In the genomic region with DNA sequence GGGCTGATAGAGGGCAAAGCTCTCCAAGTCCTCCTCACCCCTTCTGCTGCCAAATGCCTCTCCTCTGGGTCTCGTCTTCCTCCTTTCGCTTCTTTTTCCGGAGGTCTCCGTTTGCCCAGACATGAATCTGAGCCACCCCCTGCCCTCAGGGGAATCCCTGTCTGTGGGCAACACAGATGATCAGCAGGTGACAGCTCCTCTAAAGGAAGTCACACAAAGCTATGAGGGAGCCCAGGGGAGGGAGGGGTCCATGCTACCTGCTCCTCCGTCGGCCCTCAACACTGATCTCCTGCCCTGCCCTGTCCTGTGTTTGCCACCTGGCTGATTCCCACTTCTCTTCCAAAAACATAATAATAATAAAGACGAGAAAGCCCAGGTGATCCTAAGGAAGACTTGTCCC, we compare ENCODE assay signal across 26 cellular contexts. TPM values are rescaled to one million over a fixed set of nuclear protein-coding genes. Genes with fewer than 3 reads are reported as not detected.
DNase-seq lines count a peak whose midpoint lies in the region; ATAC-seq and TF ChIP-seq lines count a peak whose summit lies in the region.
"Had no signal": no experiment of that assay in that cellular context is flagged by ENCODE, and none has a peak within 500 bp of the region (broad histone marks: within the 10 kb centered on the region; RNA-seq: fewer than 3 reads in every experiment).

No MANE protein-coding gene starts in this region.

- H3K36me3 ChIP-seq in OCI-LY3 (replicated peaks; ENCODE audit: low read depth, low read length) (no peaks in the 10 kb centered on the region), subcutaneous abdominal adipose tissue (ENCODE audit: control insufficient read depth in 5 of 5, insufficient read depth in 5 of 5, low read length in 5 of 5) (no peaks in the 10 kb centered on the region)
- H3K36me3 ChIP-seq: breast epithelium, SJCRH30, thyroid gland had no signal

- H3K4me1 ChIP-seq in OCI-LY3 (ENCODE audit: low read length), result peaks cover 6% of the 10 kb centered on the region; the same call in 1 of the 2 replicates
- H3K4me1 ChIP-seq in mononuclear cell (ENCODE audit: insufficient read depth, low read length), result peaks cover 54% of the 10 kb centered on the region
- H3K4me1 ChIP-seq in subcutaneous abdominal adipose tissue (ENCODE audit: control insufficient read depth in 5 of 5, insufficient read depth in 5 of 5, low read length in 5 of 5), result peaks cover 3 to 44% (median 29%) of the 10 kb centered on the region in 5 donors
- H3K4me1 ChIP-seq: breast epithelium, SJCRH30, thyroid gland had no signal

- peak overlapping the region; percentile 23; the same call in 1 of the 2 replicates for H3K27ac ChIP-seq in HL-60 (replicated peaks)
- H3K27ac ChIP-seq in OCI-LY3 (ENCODE audit: low read length), result no peak overlapping the region
- peak overlapping the region; percentile 78 for H3K27ac ChIP-seq in subcutaneous abdominal adipose tissue (ENCODE audit: low read depth, low read length)
- H3K27ac ChIP-seq: breast epithelium, SJCRH30, thyroid gland had no signal

- TF ChIP-seq CTCF in HL-60 (IDR thresholded peaks at IDR 0.05; ENCODE audit: insufficient read depth, low read length), result no peak
- TF ChIP-seq CTCF in OCI-LY3 (IDR thresholded peaks at IDR 0.05; ENCODE audit: low read depth, low read length), result no peak

- H3K27me3 ChIP-seq in HL-60 (ENCODE audit: insufficient read depth, poor library complexity, severe bottlenecking) (no peaks in the 10 kb centered on the region), OCI-LY3 (ENCODE audit: low read depth, low read length) (no peaks in the 10 kb centered on the region), mononuclear cell (ENCODE audit: insufficient read depth, low read length) (no peaks in the 10 kb centered on the region), subcutaneous abdominal adipose tissue (ENCODE audit: control insufficient read depth in 5 of 5, insufficient read depth in 4 of 5, low read length in 5 of 5) (no peaks in the 10 kb centered on the region)
- H3K27me3 ChIP-seq: thyroid gland had no signal

- 0 out of 2 replicates have a peak overlapping the region, but pooled peaks have one; percentile 67 for H2AFZ ChIP-seq in OCI-LY3 (ENCODE audit: low read depth, low read length)

- H4K20me1 ChIP-seq in OCI-LY3 (ENCODE audit: insufficient read depth, low read length), result no peaks in the 10 kb centered on the region

- ATAC-seq in GM21360 (IDR thresholded peaks at IDR 0.05; ENCODE audit: unreplicated experiment) (no peak), GM21619 (IDR thresholded peaks at IDR 0.05; ENCODE audit: unreplicated experiment) (no peak)
- ATAC-seq: CD8-positive, alpha-beta T cell; mucosa of descending colon had no signal

- H3K9me3 ChIP-seq in OCI-LY3 (ENCODE audit: insufficient read depth, low read length) (no peaks in the 10 kb centered on the region), mononuclear cell (ENCODE audit: low read depth, low read length) (no peaks in the 10 kb centered on the region), subcutaneous abdominal adipose tissue (ENCODE audit: control insufficient read depth in 5 of 5, low read length in 5 of 5) (no peaks in the 10 kb centered on the region)
- H3K9me3 ChIP-seq: breast epithelium, mucosa of descending colon, SJCRH30, thyroid gland had no signal

- H3K4me2 ChIP-seq in OCI-LY3 (ENCODE audit: low read length), result no peak overlapping the region

- H3K9ac ChIP-seq in OCI-LY3 (ENCODE audit: low read length) (no peak overlapping the region), subcutaneous abdominal adipose tissue (ENCODE audit: low read length in 5 of 5) (peak overlapping the region in 2 of 5 donors; percentile 37 to 59)

- DNase-seq in HL-60 (ENCODE audit: low read depth in 1 of 2, low spot score in 1 of 2), result no peak
- no peak for DNase-seq in COLO668 (lab: John Stamatoyannopoulos, UW; ENCODE audit: unreplicated experiment)
- DNase-seq: activated naive CD4-positive, alpha-beta T cell treated with anti-CD3 and anti-CD28 coated beads, Interleukin-2, amount 10 ng/mL, durations not matched to agents 7 days and 5 days; amygdala; CD8-positive, alpha-beta T cell; effector memory CD4-positive, alpha-beta T cell; foreskin fibroblast; HFFc6; left ventricle myocardium superior; mucosa of descending colon; NCI-H1092; NCI-H1930; NCI-H526 treated with DMSO at 0.1 percent for 48 hours; retina; SJCRH30; stimulated activated CD4-positive, alpha-beta T cell treated with anti-CD3 and anti-CD28 coated beads, Interleukin-4, amount 100 ng/mL, for 1 hour; stimulated activated naive B cell treated with anti-CD40 and anti-IgM and Interleukin-4, amounts not matched to agents 10 μg/mL and 1 μg/mL and 100 μg/mL, for 72 hours; thyroid gland had no signal

- no peaks in the 10 kb centered on the region for H3K79me2 ChIP-seq in OCI-LY3 (ENCODE audit: low read length)

- no peak overlapping the region for H3K4me3 ChIP-seq in HL-60 (replicated peaks; ENCODE audit: insufficient read depth, low read length)
- no peak overlapping the region for H3K4me3 ChIP-seq in OCI-LY3 (ENCODE audit: low read length)
- H3K4me3 ChIP-seq in mononuclear cell (ENCODE audit: low read length), result peak overlapping the region; percentile 34
- H3K4me3 ChIP-seq in subcutaneous abdominal adipose tissue (ENCODE audit: low read depth in 1 of 5, low read length in 5 of 5), result peak overlapping the region; percentile 6 to 57 (median 36)
- H3K4me3 ChIP-seq: mucosa of descending colon, SJCRH30, thyroid gland had no signal

RNA-seq across cellular contexts. Expression of gene TMEM150B, which starts 0.4 kb away (rescaled TPM):
- total RNA-seq in mononuclear cell, result 2.0 TPM
- total RNA-seq: activated T-helper 1 cell treated with anti-CD3 and anti-CD28 coated beads, Interleukin-12 subunit alpha, Interleukin-12 subunit beta, Interleukin-2, Interleukin-4 antibody, amounts not matched to agents 30 ng/mL and 10 ng/mL and 1 ng/mL, durations not matched to agents 14 hours and 24 hours and 36 hours; CD8-positive, alpha-beta T cell; G401; HFFc6; SJCRH30 had no signal

RNA-seq across cellular contexts. Expression of gene KMT5C, which starts 15.0 kb away (rescaled TPM):
- total RNA-seq in mononuclear cell, result 14.3 TPM

RNA-seq across cellular contexts. Expression of gene COX6B2, which starts 29.8 kb away (rescaled TPM):
- total RNA-seq in mononuclear cell, result not detected
- total RNA-seq: HFFc6, left ventricle myocardium superior had no signal

RNA-seq across cellular contexts. Expression of gene GARIN5B, which starts 38.4 kb away (rescaled TPM):
- not detected for total RNA-seq in mononuclear cell
- total RNA-seq: breast epithelium; CD8-positive, alpha-beta T cell; G401; left ventricle myocardium superior; mucosa of descending colon; SJCRH30; thyroid gland had no signal

RNA-seq across cellular contexts. Expression of gene BRSK1, which starts 40.9 kb away (rescaled TPM):
- total RNA-seq in mononuclear cell, result 0.52 TPM

Comparison
In these comparisons a context has a peak if more than half of its experiments do, and no peak if none do; other contexts are left out.
1. H3K4me3 ChIP-seq: peak in mononuclear cell (single experiment) and subcutaneous abdominal adipose tissue (5 of 5); none in HL-60 (single experiment) and OCI-LY3 (single experiment).